In the genomic region with DNA sequence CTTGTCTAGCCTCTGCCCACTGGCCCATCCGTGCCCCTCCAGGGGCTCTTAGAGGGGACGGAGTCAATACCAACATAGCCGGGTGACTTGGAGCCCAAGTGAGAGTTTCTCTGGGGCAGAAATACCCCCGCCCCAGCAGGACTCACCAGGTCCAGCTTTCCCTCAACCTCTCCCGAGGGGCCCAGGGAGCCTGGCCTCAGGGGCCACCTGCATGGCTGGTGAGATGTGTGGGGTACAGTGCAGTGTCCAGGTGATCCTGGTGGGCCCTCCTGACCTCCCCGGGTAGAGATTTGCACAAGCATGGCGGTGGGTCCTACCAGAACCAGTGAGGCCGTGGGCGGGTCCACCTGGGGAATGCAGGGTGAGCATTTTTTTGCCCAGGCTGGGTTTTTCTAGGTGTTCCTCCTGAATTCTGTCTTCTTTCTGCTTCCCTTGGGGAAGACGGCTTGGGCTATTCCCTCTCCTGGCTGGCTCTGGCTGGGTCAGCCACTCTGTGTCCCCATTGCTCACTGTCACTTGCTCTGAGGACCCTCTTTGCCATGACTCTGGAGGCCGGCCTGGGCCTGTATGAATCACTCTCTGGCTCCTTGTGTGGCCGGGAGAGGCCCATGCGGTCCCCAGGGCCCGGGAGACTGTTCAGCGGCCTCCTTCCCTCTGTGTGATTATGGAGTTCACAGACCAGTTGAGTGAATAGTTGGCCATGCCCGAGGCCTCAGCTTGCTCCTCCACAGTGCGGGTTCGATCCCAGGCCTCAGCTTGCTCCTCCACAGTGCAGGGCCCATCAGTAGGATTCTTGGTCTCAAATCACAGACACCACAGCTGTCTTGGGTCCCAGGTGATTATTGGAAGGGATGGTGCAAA, we compare ENCODE assay signal across 18 cellular contexts.
"Had no signal": no experiment of that assay in that cellular context is flagged by ENCODE, and none has a peak within 500 bp of the region (broad histone marks: within the 10 kb centered on the region; RNA-seq: fewer than 3 reads in every experiment).

No MANE protein-coding gene starts in this region.

- H3K36me3 ChIP-seq: breast epithelium, esophagus muscularis mucosa, lower lobe of right lung had no signal

- H3K27ac Mint-ChIP-seq: activated CD4-positive, alpha-beta memory T cell treated with anti-CD3 and anti-CD28 coated beads for 36 hours; activated CD4-positive, alpha-beta T cell treated with anti-CD3 and anti-CD28 coated beads for 36 hours; activated naive CD4-positive, alpha-beta T cell treated with anti-CD3 and anti-CD28 coated beads, Interleukin-2, amount 10 ng/mL, durations not matched to agents 7 days and 5 days; activated T-helper 17 cell treated with anti-CD3 and anti-CD28 coated beads, Interleukin-2, amount 50 U/mL, for 72 hours; nephron; progenitor cell of endocrine pancreas; stimulated activated naive CD8-positive, alpha-beta T cell treated with anti-CD3 and anti-CD28 coated beads, Interleukin-15, Interleukin-2, amounts not matched to agents 100 ng/mL and 50 ng/mL, for 24 hours; T-helper 1 cell treated with Interleukin-12 subunit alpha and Interleukin-12 subunit beta and Interleukin-4 antibody, amounts not matched to agents 30 μg/mL and 1 μg/mL, for 36 hours had no signal

- H3K36me3 Mint-ChIP-seq: activated naive CD4-positive, alpha-beta T cell treated with anti-CD3 and anti-CD28 coated beads, Interleukin-2, amount 10 ng/mL, durations not matched to agents 7 days and 5 days had no signal

- H3K27ac ChIP-seq: breast epithelium, esophagus muscularis mucosa, lower lobe of right lung had no signal

- DNase-seq: activated CD4-positive, alpha-beta memory T cell treated with anti-CD3 and anti-CD28 coated beads for 36 hours; activated CD4-positive, alpha-beta T cell treated with anti-CD3 and anti-CD28 coated beads for 36 hours; activated naive CD4-positive, alpha-beta T cell treated with anti-CD3 and anti-CD28 coated beads, Interleukin-2, amount 10 ng/mL, durations not matched to agents 7 days and 5 days; activated T-cell treated with anti-CD3 and anti-CD28 coated beads for 4 hours; cerebellar nuclear complex; dermis blood vessel endothelial cell; effector memory CD4-positive, alpha-beta T cell; left cardiac atrium; lower lobe of right lung; nucleus accumbens; trophoblast cell had no signal

- H3K4me1 Mint-ChIP-seq: activated CD4-positive, alpha-beta T cell treated with anti-CD3 and anti-CD28 coated beads for 36 hours; activated naive CD4-positive, alpha-beta T cell treated with anti-CD3 and anti-CD28 coated beads, Interleukin-2, amount 10 ng/mL, durations not matched to agents 7 days and 5 days; activated T-helper 17 cell treated with anti-CD3 and anti-CD28 coated beads, Interleukin-2, amount 50 U/mL, for 72 hours; nephron had no signal

- ATAC-seq: activated CD4-positive, alpha-beta T cell treated with anti-CD3 and anti-CD28 coated beads for 36 hours; activated T-helper 17 cell treated with anti-CD3 and anti-CD28 coated beads, Interleukin-2, amount 50 U/mL, for 72 hours; left cardiac atrium; lower lobe of right lung had no signal

- H3K4me1 ChIP-seq: breast epithelium, lower lobe of right lung had no signal

- H3K4me3 ChIP-seq: breast epithelium, esophagus muscularis mucosa, lower lobe of right lung had no signal

- H3K4me3 Mint-ChIP-seq: activated CD4-positive, alpha-beta memory T cell treated with anti-CD3 and anti-CD28 coated beads for 36 hours; activated CD4-positive, alpha-beta T cell treated with anti-CD3 and anti-CD28 coated beads for 36 hours; activated naive CD4-positive, alpha-beta T cell treated with anti-CD3 and anti-CD28 coated beads, Interleukin-2, amount 10 ng/mL, durations not matched to agents 7 days and 5 days; activated T-helper 17 cell treated with anti-CD3 and anti-CD28 coated beads, Interleukin-2, amount 50 U/mL, for 72 hours; nephron; stimulated activated naive CD8-positive, alpha-beta T cell treated with anti-CD3 and anti-CD28 coated beads, Interleukin-15, Interleukin-2, amounts not matched to agents 100 ng/mL and 50 ng/mL, for 24 hours; T-helper 1 cell treated with Interleukin-12 subunit alpha and Interleukin-12 subunit beta and Interleukin-4 antibody, amounts not matched to agents 30 μg/mL and 1 μg/mL, for 36 hours had no signal
